Comparison of ENCODE assay signal across 1 cellular context in the genomic region with DNA sequence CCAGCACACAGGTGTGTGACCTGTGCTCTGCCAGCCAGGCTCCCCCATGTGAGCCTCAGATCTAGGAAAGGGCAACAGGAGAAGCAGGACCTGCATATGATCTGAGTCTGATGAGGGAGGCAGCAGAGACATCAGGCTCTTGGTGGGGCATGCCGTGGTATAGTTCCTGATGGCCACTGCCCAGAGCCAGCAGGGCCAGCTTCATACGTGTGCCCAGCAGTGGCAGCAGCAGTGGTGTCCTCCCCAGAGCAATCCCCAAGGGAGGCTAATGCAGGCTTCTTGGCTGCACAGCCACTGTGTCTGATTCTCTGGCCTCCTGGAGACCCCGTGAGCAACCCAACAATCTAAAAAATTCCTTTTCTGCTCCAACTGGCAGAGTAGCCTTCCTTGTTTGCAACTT.
TF ChIP-seq lines count a peak whose summit lies in the region.

No MANE protein-coding gene starts in this region.

TF ChIP-seq in H1, 55 proteins besides CTCF, POLR2A, EP300 and RAD21 (continued from another document):
- no peak for TF ChIP-seq TAF1 (IDR thresholded peaks at IDR 0.05; ENCODE audit: low read depth, low read length)
- no peak for TF ChIP-seq CHD2 (IDR thresholded peaks at IDR 0.05; ENCODE audit: low read length)
- no peak for TF ChIP-seq CBX5 (IDR thresholded peaks at IDR 0.05; ENCODE audit: low read depth, low read length)
- TF ChIP-seq SIX5 (IDR thresholded peaks at IDR 0.05; ENCODE audit: low read depth, low read length) = no peak
- no peak for TF ChIP-seq SRF (IDR thresholded peaks at IDR 0.05; ENCODE audit: low read depth, low read length)
- no peak for TF ChIP-seq RXRA (IDR thresholded peaks at IDR 0.05; ENCODE audit: insufficient read depth, low read depth, low read length)
- TF ChIP-seq SP4 (IDR thresholded peaks at IDR 0.05; ENCODE audit: low read length) = no peak
- no peak for TF ChIP-seq SIN3A (conservative IDR thresholded peaks at IDR 0.05 in 1 of 2, IDR thresholded peaks at IDR 0.05 in 1 of 2; ENCODE audit: low read depth in 1 of 2, low read length in 2 of 2)
- no peak for TF ChIP-seq CEBPB (IDR thresholded peaks at IDR 0.05; ENCODE audit: low read depth, low read length)
- no peak for TF ChIP-seq CREB1 (IDR thresholded peaks at IDR 0.05)
- TF ChIP-seq NANOG (IDR thresholded peaks at IDR 0.05; ENCODE audit: insufficient read depth, low read depth, low read length, poor library complexity, severe bottlenecking) = no peak
- no peak for TF ChIP-seq KDM4A (IDR thresholded peaks at IDR 0.05; ENCODE audit: low read depth, low read length, severe bottlenecking)
- TF ChIP-seq CHD7 (IDR thresholded peaks at IDR 0.05; ENCODE audit: insufficient replicate concordance, low read length) = no peak
- no peak for TF ChIP-seq TBP (IDR thresholded peaks at IDR 0.05; ENCODE audit: low read depth, low read length)
- no peak for TF ChIP-seq BCL11A (IDR thresholded peaks at IDR 0.05; ENCODE audit: low read depth in 2 of 2, low read length in 2 of 2)
